Comparison of ENCODE assay signal across 14 cellular contexts in genomic region chr16:67283826-67284555, GRCh38. TPM values are rescaled to one million over a fixed set of nuclear protein-coding genes. Genes with fewer than 3 reads are reported as not detected.
A peak's percentile ranks its signal among the peaks of the same experiment; 100 is the strongest.
DNase-seq lines count a peak whose midpoint lies in the region; ATAC-seq and TF ChIP-seq lines count a peak whose summit lies in the region.
"Had no signal": no experiment of that assay in that cellular context is flagged by ENCODE, and none has a peak within 500 bp of the region (broad histone marks: within the 10 kb centered on the region; RNA-seq: fewer than 3 reads in every experiment).

No MANE protein-coding gene starts in this region.

- H3K4me3 Mint-ChIP-seq in central memory CD8-positive, alpha-beta T cell, result no peak overlapping the region
- H3K4me3 Mint-ChIP-seq in naive thymus-derived CD8-positive, alpha-beta T cell, result no peak overlapping the region
- H3K4me3 Mint-ChIP-seq: CD4-positive, alpha-beta T cell had no signal

- H4K8ac ChIP-seq in IMR-90 (ENCODE audit: low read depth in 2 of 2, low read length in 2 of 2), result no peak overlapping the region

- H3K27me3 Mint-ChIP-seq in central memory CD8-positive, alpha-beta T cell, result no peaks in the 10 kb centered on the region
- H3K27me3 Mint-ChIP-seq in naive thymus-derived CD8-positive, alpha-beta T cell, result no peaks in the 10 kb centered on the region
- H3K27me3 Mint-ChIP-seq: CD4-positive, alpha-beta T cell had no signal

- in situ Hi-C loops in IMR-90 (cut with MboI; ENCODE audit: low sequenced_read_pairs), result no loop called here

- H2BK20ac ChIP-seq in IMR-90 (ENCODE audit: low read depth, low read length), result no peak overlapping the region

- no TSS peak for BruUV-seq in IMR-90 (replicated peaks; lab: Mats Ljungman, UMichigan)

- no peak overlapping the region for H2BK120ac ChIP-seq in IMR-90 (ENCODE audit: low read depth, low read length)

- no peak overlapping the region for H4K5ac ChIP-seq in IMR-90 (ENCODE audit: low read depth, low read length)

- no peak for TF ChIP-seq RAD21 in IMR-90 (IDR thresholded peaks at IDR 0.05; ENCODE audit: low read length)

- no peak overlapping the region for H3K23ac ChIP-seq in IMR-90 (ENCODE audit: low read depth, low read length)

- no peak overlapping the region for H4K91ac ChIP-seq in IMR-90 (ENCODE audit: insufficient read depth, low read depth, low read length)

- no peak overlapping the region for H2AFZ ChIP-seq in IMR-90 (replicated peaks; ENCODE audit: low read length, poor library complexity)

- H3K4me3 ChIP-seq in IMR-90 (ENCODE audit: insufficient read depth, low read depth, low read length) (no peak overlapping the region), spleen (no peak overlapping the region)
- H3K4me3 ChIP-seq: Peyer's patch had no signal

- H3K18ac ChIP-seq in IMR-90 (ENCODE audit: low read depth, low read length), result no peak overlapping the region

- TF ChIP-seq POLR2A in IMR-90 (IDR thresholded peaks at IDR 0.05; ENCODE audit: low read depth, low read length) (no peak), spleen (IDR thresholded peaks at IDR 0.05) (no peak)

- H2AK9ac ChIP-seq in IMR-90 (replicated peaks; ENCODE audit: low read depth, low read length, poor library complexity), result no peak overlapping the region

- H3K56ac ChIP-seq in IMR-90 (ENCODE audit: extremely low read depth, insufficient read depth, low read length), result no peak overlapping the region

- ATAC-seq in IMR-90 (ENCODE audit: low read depth) (no peak), HG02759 (IDR thresholded peaks at IDR 0.05; ENCODE audit: unreplicated experiment) (no peak)
- no peak for ATAC-seq in central memory CD8-positive, alpha-beta T cell (replicated peaks; ENCODE audit: extremely low read depth, poor library complexity, severe bottlenecking)
- ATAC-seq in naive thymus-derived CD8-positive, alpha-beta T cell, result no peak

- dilution Hi-C loops in IMR-90 (cut with HindIII; ENCODE audit: low sequenced_read_pairs, unreplicated experiment), result no loop called here

- H3K9me3 Mint-ChIP-seq in central memory CD8-positive, alpha-beta T cell, result no peaks in the 10 kb centered on the region
- no peaks in the 10 kb centered on the region for H3K9me3 Mint-ChIP-seq in naive thymus-derived CD8-positive, alpha-beta T cell
- H3K9me3 Mint-ChIP-seq: CD4-positive, alpha-beta T cell had no signal

- H3K9me3 ChIP-seq in IMR-90 (ENCODE audit: control insufficient read depth, insufficient read depth, low read length) (no peaks in the 10 kb centered on the region), spleen (no peaks in the 10 kb centered on the region)
- H3K9me3 ChIP-seq: Peyer's patch had no signal

- H3K14ac ChIP-seq in IMR-90 (replicated peaks; ENCODE audit: low read depth, low read length), result no peak overlapping the region

- POLR2A ChIA-PET in IMR-90 (lab: Charles Lee; ENCODE audit: unreplicated experiment), result no interaction called here
- POLR2A ChIA-PET in naive thymus-derived CD8-positive, alpha-beta T cell (lab: Charles Lee), result no interaction called here

- CTCF ChIA-PET in IMR-90 (lab: Yijun Ruan, JAX), result interaction anchor here (0.5 to 1.4 kb wide), 2 partner anchors 23 to 167 kb away, joined by 3 to 5 read pairs; no protein-coding TSS in a partner anchor

- no peak overlapping the region for H3K4me2 ChIP-seq in IMR-90 (ENCODE audit: low read depth, low read length)

- WGBS in IMR-90 (ENCODE audit: extremely low coverage in 2 of 2, insufficient read length in 1 of 2), 2 experiments, result 95% methylated on average over 14 of the region's 21 CpGs; no CpG with 5 or more reads in 1 of the 2 experiments
- 88 to 94% (median 92%) methylated on average over 15 to 21 of the region's 21 CpGs for WGBS in spleen, 5 donors

- no peaks in the 10 kb centered on the region for H3K36me3 ChIP-seq in IMR-90 (ENCODE audit: control insufficient read depth, insufficient read depth, low read length)
- peaks cover 0 to 8% (median 0%) of the 10 kb centered on the region in 6 donors for H3K36me3 ChIP-seq in spleen
- H3K36me3 ChIP-seq: Peyer's patch had no signal

- peak overlapping the region; percentile 1 for H3K27ac Mint-ChIP-seq in central memory CD8-positive, alpha-beta T cell (ENCODE audit: low read depth)
- H3K27ac Mint-ChIP-seq in naive thymus-derived CD8-positive, alpha-beta T cell, result peak overlapping the region in 3 of 10 donors; percentile 9 to 83 (median 49)
- H3K27ac Mint-ChIP-seq: CD4-positive, alpha-beta T cell had no signal

- no peaks in the 10 kb centered on the region for H4K20me1 ChIP-seq in IMR-90 (ENCODE audit: insufficient read depth, low read length)

- H3K27me3 ChIP-seq in IMR-90 (ENCODE audit: control insufficient read depth, insufficient read depth, low read length) (no peaks in the 10 kb centered on the region), spleen (replicated peaks in 1 of 7) (no peaks in the 10 kb centered on the region)
- H3K27me3 ChIP-seq: Peyer's patch had no signal

- H3K4me1 ChIP-seq in IMR-90 (ENCODE audit: control insufficient read depth, insufficient read depth, low read length) (peaks cover 5% of the 10 kb centered on the region), spleen (peaks cover 0 to 25% (median 9%) of the 10 kb centered on the region in 6 donors)

- H3K9me1 ChIP-seq in IMR-90 (ENCODE audit: insufficient read depth, low read length), result peaks cover 8% of the 10 kb centered on the region; the same call in 1 of the 2 replicates

- peak overlapping the region; percentile 40; the same call in 1 of the 2 replicates for H3K4ac ChIP-seq in IMR-90 (ENCODE audit: low read depth, low read length)

- DNase-seq in NCI-H2107 (lab: John Stamatoyannopoulos, UW), result peak; percentile 26
- DNase-seq in NCI-H2107 treated with DMSO at 0.1 percent for 48 hours (lab: John Stamatoyannopoulos, UW; ENCODE audit: unreplicated experiment), result no peak
- no peak for DNase-seq in IMR-90
- DNase-seq in central memory CD8-positive, alpha-beta T cell (ENCODE audit: low spot score in 2 of 2), result no peak
- peak; percentile 33 for DNase-seq in spleen
- no peak for DNase-seq in naive thymus-derived CD8-positive, alpha-beta T cell
- no peak for DNase-seq in AML-193 (lab: John Stamatoyannopoulos, UW)
- DNase-seq: CD4-positive, alpha-beta T cell; Kasumi-1; NCI-H2227 treated with DMSO at 0.1 percent for 48 hours had no signal

- peak overlapping the region; percentile 48; the same call in 1 of the 2 replicates for H2AK5ac ChIP-seq in IMR-90 (ENCODE audit: low read depth, low read length)

- H2BK5ac ChIP-seq in IMR-90 (ENCODE audit: low read depth, low read length, poor library complexity, severe bottlenecking), result no peak overlapping the region

- no peak overlapping the region for H3K9ac ChIP-seq in IMR-90 (ENCODE audit: low read depth, low read length)

- no peak overlapping the region for H2BK15ac ChIP-seq in IMR-90 (ENCODE audit: low read depth, low read length)

- no peaks in the 10 kb centered on the region for H3K4me1 Mint-ChIP-seq in central memory CD8-positive, alpha-beta T cell
- peaks cover 2 to 9% (median 5%) of the 10 kb centered on the region in 4 donors for H3K4me1 Mint-ChIP-seq in naive thymus-derived CD8-positive, alpha-beta T cell

- H3K27ac ChIP-seq in IMR-90 (ENCODE audit: insufficient read depth, low read length) (no peak overlapping the region), spleen (no peak overlapping the region)
- H3K27ac ChIP-seq: Peyer's patch had no signal

- intact Hi-C loops in IMR-90 (cut with micrococcal nuclease) (no loop called here), spleen (cut with DNase I; ENCODE audit: low total_unique reads) (no loop called here)

- no peaks in the 10 kb centered on the region for H3K36me3 Mint-ChIP-seq in central memory CD8-positive, alpha-beta T cell (ENCODE audit: insufficient read depth)
- peaks cover 4 to 13% (median 4%) of the 10 kb centered on the region in 3 donors for H3K36me3 Mint-ChIP-seq in naive thymus-derived CD8-positive, alpha-beta T cell

- peaks cover 0 to 8% of the 10 kb centered on the region in 2 experiments; a peak in 2 of 4 replicates for H3K79me1 ChIP-seq in IMR-90 (ENCODE audit: low read depth in 1 of 2, low read length in 2 of 2)

- no peak for TF ChIP-seq CTCF in IMR-90 (conservative IDR thresholded peaks at IDR 0.05; ENCODE audit: low read depth, low read length)
- TF ChIP-seq CTCF in spleen (IDR thresholded peaks at IDR 0.05 in 8 of 11, conservative IDR thresholded peaks at IDR 0.05 in 3 of 11), result no peak

RNA-seq across cellular contexts. Expression of gene PLEKHG4, which starts 4.7 kb away (rescaled TPM):
- total RNA-seq in IMR-90 (2012; rRNA removed) (8.3 and 14.0 TPM in 2 replicates), spleen (10 to 100 TPM in 6 of 7 donors, 1 to 10 TPM in 1; 9.6 to 27.9 (median 15.2) TPM)
- polyA plus RNA-seq in IMR-90 (2012; rRNA removed) (50.7 and 56.8 TPM in 2 replicates), spleen (10 to 100 TPM in 2 of 3 donors, 1 to 10 TPM in 1; 5.1 to 12.7 (median 11.3) TPM)
- polyA plus RNA-seq in IMR-90 (2012; cell fraction: cytosol; rRNA removed), result 15.6 and 26.1 TPM in 2 replicates
- polyA plus RNA-seq in IMR-90 (2012; cell fraction: nucleus; rRNA removed; ENCODE audit: low replicate concordance), result 214 and 556 TPM in 2 replicates
- total RNA-seq in naive thymus-derived CD8-positive, alpha-beta T cell, result 10 to 100 TPM; 39.1 to 41.0 TPM
- 10 to 100 TPM in 1 of 3 donors, 1 to 10 TPM in 2; 7.9 to 11.7 (median 8.3) TPM for polyA plus RNA-seq in naive thymus-derived CD8-positive, alpha-beta T cell
- total RNA-seq: A172 had no signal

RNA-seq across cellular contexts. Expression of gene SLC9A5, which starts 35.2 kb away (rescaled TPM):
- total RNA-seq in IMR-90 (2012; rRNA removed), result 1.8 and 2.5 TPM in 2 replicates
- 5.4 and 5.7 TPM in 2 replicates for polyA plus RNA-seq in IMR-90 (2012; rRNA removed)
- polyA plus RNA-seq in IMR-90 (2012; cell fraction: cytosol; rRNA removed), result 2.5 and 4.1 TPM in 2 replicates
- polyA plus RNA-seq in IMR-90 (2012; cell fraction: nucleus; rRNA removed; ENCODE audit: low replicate concordance), result 56.1 and 64.8 TPM in 2 replicates
- 10 to 100 TPM in 5 of 7 donors, 1 to 10 TPM in 2; 8.1 to 26.8 (median 13.5) TPM for total RNA-seq in spleen
- polyA plus RNA-seq in spleen, result 10 to 100 TPM in 2 of 3 donors, 1 to 10 TPM in 1; 6.0 to 34.1 (median 33.6) TPM
- total RNA-seq in naive thymus-derived CD8-positive, alpha-beta T cell, result 1 to 10 TPM; 1.6 to 2.7 TPM
- under 1 TPM; 0.04 to 0.20 (median 0.19) TPM for polyA plus RNA-seq in naive thymus-derived CD8-positive, alpha-beta T cell

RNA-seq across cellular contexts. Expression of gene FHOD1, which starts 36.7 kb away (rescaled TPM):
- total RNA-seq in IMR-90 (2012; rRNA removed), result 13.1 and 13.8 TPM in 2 replicates
- polyA plus RNA-seq in IMR-90 (2012; rRNA removed), result 64.0 and 71.4 TPM in 2 replicates
- polyA plus RNA-seq in IMR-90 (2012; cell fraction: cytosol; rRNA removed), result 41.0 and 42.3 TPM in 2 replicates
- 260 and 582 TPM in 2 replicates for polyA plus RNA-seq in IMR-90 (2012; cell fraction: nucleus; rRNA removed; ENCODE audit: low replicate concordance)
- 100 to 1,000 TPM in 6 of 7 donors, 10 to 100 TPM in 1; 97.3 to 304 (median 145) TPM for total RNA-seq in spleen
- polyA plus RNA-seq in spleen, result 100 to 1,000 TPM in 2 of 3 donors, 10 to 100 TPM in 1; 45.6 to 193 (median 149) TPM
- 10 to 100 TPM; 34.5 to 47.3 TPM for total RNA-seq in naive thymus-derived CD8-positive, alpha-beta T cell
- polyA plus RNA-seq in naive thymus-derived CD8-positive, alpha-beta T cell, result 1 to 10 TPM; 1.6 to 3.0 (median 2.3) TPM

RNA-seq across cellular contexts. Expression of gene KCTD19, which starts 42.5 kb away (rescaled TPM):
- under 0.01 TPM in 1 of 2 replicates, not detected in the other for total RNA-seq in IMR-90 (2012; rRNA removed)
- polyA plus RNA-seq in IMR-90 (2012; rRNA removed), result 0.07 and 0.36 TPM in 2 replicates
- polyA plus RNA-seq in IMR-90 (2012; cell fraction: cytosol; rRNA removed), result 0.14 TPM in 1 of 2 replicates, not detected in the other
- polyA plus RNA-seq in IMR-90 (2012; cell fraction: nucleus; rRNA removed; ENCODE audit: low replicate concordance), result 0.59 and 1.5 TPM in 2 replicates
- total RNA-seq in spleen, result under 1 TPM in 5 of 7 donors, not detected in 2; 0.17 to 0.73 (median 0.47) TPM
- polyA plus RNA-seq in spleen, result under 1 TPM; 0.16 to 0.36 (median 0.22) TPM
- not detected for total RNA-seq in naive thymus-derived CD8-positive, alpha-beta T cell
- under 1 TPM in 1 of 3 donors, not detected in 2; 0.03 TPM for polyA plus RNA-seq in naive thymus-derived CD8-positive, alpha-beta T cell
- total RNA-seq: A172; CD4-positive, alpha-beta T cell; Peyer's patch had no signal

RNA-seq across cellular contexts. Expression of gene LRRC36, which starts 42.6 kb away (rescaled TPM):
- total RNA-seq in IMR-90 (2012; rRNA removed), result 0.18 TPM in 1 of 2 replicates, not detected in the other
- 0.20 and 0.29 TPM in 2 replicates for polyA plus RNA-seq in IMR-90 (2012; rRNA removed)
- polyA plus RNA-seq in IMR-90 (2012; cell fraction: cytosol; rRNA removed), result 0.04 and 0.08 TPM in 2 replicates
- polyA plus RNA-seq in IMR-90 (2012; cell fraction: nucleus; rRNA removed; ENCODE audit: low replicate concordance), result 0.46 and 2.3 TPM in 2 replicates
- under 1 TPM in 4 of 7 donors, not detected in 3; 0.46 to 0.98 (median 0.75) TPM for total RNA-seq in spleen
- 1 to 10 TPM in 1 of 3 donors, under 1 TPM in 2; 0.48 to 2.3 (median 0.56) TPM for polyA plus RNA-seq in spleen
- total RNA-seq in naive thymus-derived CD8-positive, alpha-beta T cell, result under 1 TPM in 1 of 2 experiments, not detected in 1; 0.49 TPM
- not detected for polyA plus RNA-seq in naive thymus-derived CD8-positive, alpha-beta T cell
- total RNA-seq: A172; CD4-positive, alpha-beta T cell; Daoy had no signal

Comparison
In these comparisons a context has a peak if more than half of its experiments do, and no peak if none do; other contexts are left out.
1. DNase-seq: peak in NCI-H2107 (single experiment) and spleen (single experiment); none in NCI-H2107 treated with DMSO at 0.1 percent for 48 hours (single experiment), IMR-90 (single experiment), central memory CD8-positive, alpha-beta T cell (0 of 2), naive thymus-derived CD8-positive, alpha-beta T cell (0 of 10) and AML-193 (0 of 2).